In the genomic region with DNA sequence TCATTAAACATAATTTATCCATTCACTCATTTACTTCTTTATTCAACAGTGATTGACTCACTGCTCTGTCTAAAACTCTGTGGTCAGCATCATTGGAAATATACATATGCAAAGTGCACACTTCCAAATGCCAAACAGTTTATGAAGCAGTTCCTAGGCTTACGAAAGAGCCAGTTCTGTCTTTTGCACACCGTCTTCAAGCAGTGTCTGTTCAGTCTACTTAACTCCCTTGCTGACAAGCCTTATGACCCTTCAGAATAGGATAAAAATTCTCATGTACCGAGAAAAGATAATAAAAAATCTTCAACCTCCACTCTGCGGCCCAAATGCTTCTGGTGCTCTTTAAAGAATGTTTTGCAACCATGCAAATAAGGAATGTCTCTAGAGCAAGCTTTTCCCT, we compare ENCODE assay signal across 17 cellular contexts.
"Had no signal": no experiment of that assay in that cellular context is flagged by ENCODE, and none has a peak within 500 bp of the region (broad histone marks: within the 10 kb centered on the region; RNA-seq: fewer than 3 reads in every experiment).

No MANE protein-coding gene starts in this region.

- DNase-seq: activated CD4-positive, alpha-beta T cell treated with anti-CD3 and anti-CD28 coated beads for 1 hour; amygdala; cortex of kidney; foreskin melanocyte; left lung; psoas muscle; right lobe of liver; stimulated activated CD4-positive, alpha-beta T cell treated with anti-CD3 and anti-CD28 coated beads, Interleukin-4, amount 100 ng/mL, for 24 hours; SW 1271; testis; WERI-Rb-1 had no signal

- H3K4me3 ChIP-seq: left lung, psoas muscle, right lobe of liver, testis had no signal

- H3K4me3 Mint-ChIP-seq: activated naive CD8-positive, alpha-beta T cell; activated T-helper 1 cell treated with anti-CD3 and anti-CD28 coated beads, Interleukin-12 subunit alpha, Interleukin-12 subunit beta, Interleukin-2, Interleukin-4 antibody, amounts not matched to agents 30 ng/mL and 10 ng/mL and 1 ng/mL, durations not matched to agents 14 hours and 24 hours and 36 hours; brain; neural crest cell; stimulated activated effector memory CD8-positive, alpha-beta T cell treated with anti-CD3 and anti-CD28 coated beads, Interleukin-12 subunit alpha, Interleukin-12 subunit beta, amount 100 ng/mL, for 72 hours; type B pancreatic cell had no signal

- H3K4me1 ChIP-seq: left lung, psoas muscle, right lobe of liver, testis had no signal

- H3K27ac Mint-ChIP-seq: activated naive CD8-positive, alpha-beta T cell; activated T-helper 1 cell treated with anti-CD3 and anti-CD28 coated beads, Interleukin-12 subunit alpha, Interleukin-12 subunit beta, Interleukin-2, Interleukin-4 antibody, amounts not matched to agents 30 ng/mL and 10 ng/mL and 1 ng/mL, durations not matched to agents 14 hours and 24 hours and 36 hours; stimulated activated effector memory CD8-positive, alpha-beta T cell treated with anti-CD3 and anti-CD28 coated beads, Interleukin-12 subunit alpha, Interleukin-12 subunit beta, amount 100 ng/mL, for 72 hours; type B pancreatic cell had no signal

- H3K9me3 ChIP-seq: left lung, psoas muscle, right lobe of liver, testis had no signal

- H3K9me3 Mint-ChIP-seq: activated T-helper 1 cell treated with anti-CD3 and anti-CD28 coated beads, Interleukin-12 subunit alpha, Interleukin-12 subunit beta, Interleukin-2, Interleukin-4 antibody, amounts not matched to agents 30 ng/mL and 10 ng/mL and 1 ng/mL, durations not matched to agents 14 hours and 24 hours and 36 hours had no signal

- H3K36me3 Mint-ChIP-seq: activated naive CD8-positive, alpha-beta T cell; brain; stimulated activated effector memory CD8-positive, alpha-beta T cell treated with anti-CD3 and anti-CD28 coated beads, Interleukin-12 subunit alpha, Interleukin-12 subunit beta, amount 100 ng/mL, for 72 hours; type B pancreatic cell had no signal

- H3K4me1 Mint-ChIP-seq: stimulated activated effector memory CD8-positive, alpha-beta T cell treated with anti-CD3 and anti-CD28 coated beads, Interleukin-12 subunit alpha, Interleukin-12 subunit beta, amount 100 ng/mL, for 72 hours had no signal

- H3K27ac ChIP-seq: left lung, psoas muscle, right lobe of liver, testis, WERI-Rb-1 had no signal

- H3K27me3 ChIP-seq: left lung, right lobe of liver, testis had no signal

- H3K27me3 Mint-ChIP-seq: activated naive CD8-positive, alpha-beta T cell; brain had no signal

- ATAC-seq: left lung; psoas muscle; right lobe of liver; stimulated activated effector memory CD8-positive, alpha-beta T cell treated with anti-CD3 and anti-CD28 coated beads, Interleukin-12 subunit alpha, Interleukin-12 subunit beta, amount 100 ng/mL, for 72 hours had no signal

- H3K36me3 ChIP-seq: left lung, right lobe of liver, WERI-Rb-1 had no signal
